Comparison of ENCODE assay signal across 20 cellular contexts in genomic region chr4:2049811-2050210, GRCh38. TPM values are rescaled to one million over a fixed set of nuclear protein-coding genes. Genes with fewer than 3 reads are reported as not detected.
DNase-seq lines count a peak whose midpoint lies in the region; ATAC-seq, FAIRE-seq and TF ChIP-seq lines count a peak whose summit lies in the region.
"Had no signal": no experiment of that assay in that cellular context is flagged by ENCODE, and none has a peak within 500 bp of the region (broad histone marks: within the 10 kb centered on the region; RNA-seq: fewer than 3 reads in every experiment).

No MANE protein-coding gene starts in this region.

- POLR2A ChIA-PET in HepG2 (lab: Yijun Ruan, JAX): no interaction called here

- no TSS peak for BruUV-seq in HepG2 (replicated peaks; lab: Mats Ljungman, UMichigan)

- no peak overlapping the region for H3K9ac ChIP-seq in HepG2 (ENCODE audit: insufficient read depth, low read depth, low read length)

- H3K27ac Mint-ChIP-seq in type B pancreatic cell: no peak overlapping the region
- H3K27ac Mint-ChIP-seq: CD4-positive, alpha-beta T cell; GM23338 had no signal

- CTCF ChIA-PET in HepG2 (lab: Yijun Ruan, JAX; ENCODE audit: low intra/inter-chr PET ratio, low total read pairs): no interaction called here

- intact Hi-C loops in right lobe of liver (cut with DNase I) (no loop called here), HepG2 (cut with micrococcal nuclease; ENCODE audit: unreplicated experiment) (no loop called here)

- H3K4me1 ChIP-seq in right lobe of liver (no peaks in the 10 kb centered on the region), HepG2 (ENCODE audit: insufficient read depth, low read length) (no peaks in the 10 kb centered on the region)
- H3K4me1 ChIP-seq: A549, Caco-2 had no signal

- in situ Hi-C loops in HepG2 (cut with HindIII; ENCODE audit: extremely low pct_ligation_motif_present, low pct_unique_long_range_greater_than_20kb): no loop called here

- H3K36me3 Mint-ChIP-seq in type B pancreatic cell: no peaks in the 10 kb centered on the region

- no peaks in the 10 kb centered on the region for H3K4me1 Mint-ChIP-seq in type B pancreatic cell (ENCODE audit: unreplicated experiment)

- no peak for TF ChIP-seq EP300 in HepG2 (IDR thresholded peaks at IDR 0.05; ENCODE audit: low read depth in 2 of 2, low read length in 2 of 2)
- no peak for TF ChIP-seq EP300 in HepG2 (CRISPR knock-in tag; IDR thresholded peaks at IDR 0.05; ENCODE audit: borderline replicate concordance)

- WGBS in right lobe of liver (ENCODE audit: insufficient coverage, low coverage, low lambda C conversion rate, missing lambda C conversion rate): 90% methylated on average over 7 of the region's 7 CpGs
- 50% methylated on average over 7 of the region's 7 CpGs for WGBS in HepG2 (ENCODE audit: low lambda C conversion rate)

- H3K4me3 ChIP-seq in right lobe of liver: no peak overlapping the region
- no peak overlapping the region for H3K4me3 ChIP-seq in HepG2 (replicated peaks in 1 of 3; ENCODE audit: insufficient read depth in 1 of 3, low read depth in 2 of 3, low read length in 3 of 3)
- H3K4me3 ChIP-seq: A549, GM23338 had no signal

- H3K27ac ChIP-seq in right lobe of liver (no peak overlapping the region), HepG2 (ENCODE audit: extremely low read length, insufficient read depth, low read length) (no peak overlapping the region)
- H3K27ac ChIP-seq: 22Rv1, A549, C4-2B had no signal

- DNase-seq in activated T-cell treated with anti-CD3 and anti-CD28 coated beads, Interleukin-2, amount 50 U/mL, for 1 hour: peak; percentile 4
- DNase-seq in activated T-cell treated with anti-CD3 and anti-CD28 coated beads, Interleukin-2, amount 50 U/mL, for 48 hours: no peak
- DNase-seq in right lobe of liver (peak in 2 of 3 donors; percentile 23 to 24), HepG2 (ENCODE audit: low spot score) (no peak), type B pancreatic cell (ENCODE audit: extremely low spot score, unreplicated experiment) (peak; percentile 50), NCI-H446 treated with DMSO at 0.1 percent for 48 hours (lab: John Stamatoyannopoulos, UW) (no peak)
- DNase-seq: AML-193, Caco-2, HCEC 1CT had no signal

- H3K4me3 Mint-ChIP-seq in type B pancreatic cell: no peak overlapping the region
- H3K4me3 Mint-ChIP-seq: CD4-positive, alpha-beta T cell; GM23338 had no signal

- FAIRE-seq in HepG2 (lab: Jason Lieb, UNC): no peak
- FAIRE-seq: A549, D721Med, G401.6, GM12892, H54 had no signal

- no peaks in the 10 kb centered on the region for H3K27me3 ChIP-seq in right lobe of liver
- peaks cover 1 to 20% of the 10 kb centered on the region in 2 experiments; a peak in 3 of 5 replicates for H3K27me3 ChIP-seq in HepG2 (ENCODE audit: control insufficient read depth in 1 of 2, insufficient read depth in 2 of 2, low read length in 2 of 2)

- H3K36me3 ChIP-seq in right lobe of liver: no peaks in the 10 kb centered on the region
- no peaks in the 10 kb centered on the region for H3K36me3 ChIP-seq in HepG2 (replicated peaks in 1 of 2; ENCODE audit: control insufficient read depth in 1 of 2, insufficient read depth in 2 of 2, low read length in 2 of 2)

- no peak overlapping the region for H3K4me2 ChIP-seq in HepG2 (ENCODE audit: low read depth, low read length)
- H3K4me2 ChIP-seq: A549, GM23338 had no signal

- TF ChIP-seq POLR2A in right lobe of liver (IDR thresholded peaks at IDR 0.05): no peak
- TF ChIP-seq POLR2A in HepG2 (IDR thresholded peaks at IDR 0.05; ENCODE audit: insufficient read depth in 1 of 2, low read depth in 2 of 2, low read length in 2 of 2): no peak

- ATAC-seq in right lobe of liver (no peak), HepG2 (no peak), GM18502 (IDR thresholded peaks at IDR 0.05; ENCODE audit: poor library complexity, unreplicated experiment) (no peak)
- ATAC-seq: A549, GM23338 had no signal

- H3K79me2 ChIP-seq in HepG2 (ENCODE audit: insufficient read depth, low read length): no peaks in the 10 kb centered on the region

- H3K9me3 Mint-ChIP-seq in type B pancreatic cell: no peaks in the 10 kb centered on the region
- H3K9me3 Mint-ChIP-seq: CD4-positive, alpha-beta T cell; GM23338 had no signal

- H4K20me1 ChIP-seq in HepG2 (ENCODE audit: insufficient read depth, low read length): no peaks in the 10 kb centered on the region

- H3K9me3 ChIP-seq in right lobe of liver (no peaks in the 10 kb centered on the region), HepG2 (ENCODE audit: low read length) (no peaks in the 10 kb centered on the region)
- H3K9me3 ChIP-seq: Caco-2 had no signal

- no peak for TF ChIP-seq RAD21 in HepG2 (CRISPR knock-in tag; IDR thresholded peaks at IDR 0.05)

- no peak for TF ChIP-seq CTCF in right lobe of liver (IDR thresholded peaks at IDR 0.05)
- TF ChIP-seq CTCF in HepG2 (CRISPR knock-in tag; IDR thresholded peaks at IDR 0.05): no peak
- no peak for TF ChIP-seq CTCF in type B pancreatic cell (conservative IDR thresholded peaks at IDR 0.05)

- peaks cover 21% of the 10 kb centered on the region for H3K27me3 Mint-ChIP-seq in type B pancreatic cell

- H2AFZ ChIP-seq in HepG2 (ENCODE audit: low read length): no peak overlapping the region
- H2AFZ ChIP-seq: GM23338 had no signal

TF ChIP-seq in HepG2, 621 proteins besides CTCF, POLR2A, EP300 and RAD21 (continues in another document):
- TF ChIP-seq FOXA3 (CRISPR knock-in tag; IDR thresholded peaks at IDR 0.05) (no peak), ZSCAN30 (CRISPR knock-in tag; IDR thresholded peaks at IDR 0.05) (no peak), ZNF160 (CRISPR knock-in tag; IDR thresholded peaks at IDR 0.05) (no peak), ZNF704 (CRISPR knock-in tag; IDR thresholded peaks at IDR 0.05; ENCODE audit: borderline replicate concordance) (no peak)

RNA-seq across cellular contexts. Expression of gene NAT8L, which starts 9.3 kb away (rescaled TPM):
- total RNA-seq in right lobe of liver: under 1 TPM in 2 of 6 experiments, not detected in 4; 0.02 to 0.05 TPM
- 1.6 and 3.3 TPM in 2 replicates for total RNA-seq in HepG2 (2016; rRNA removed; fragmentation: Illumina TruSeq; extraction: Trizol)
- 0.40 and 0.53 TPM in 2 replicates for total RNA-seq in HepG2 (2016; cell fraction: cytosol; rRNA removed; fragmentation: Illumina TruSeq; extraction: Trizol; ENCODE audit: low read depth)
- total RNA-seq in HepG2 (2016; cell fraction: insoluble cytoplasmic fraction; rRNA removed; fragmentation: Illumina TruSeq; extraction: Trizol): 1.7 and 3.2 TPM in 2 replicates
- total RNA-seq in HepG2 (2016; cell fraction: membrane; rRNA removed; fragmentation: Illumina TruSeq; extraction: Trizol): 1.5 and 1.7 TPM in 2 replicates
- 2.9 and 3.4 TPM in 2 replicates for total RNA-seq in HepG2 (2016; cell fraction: nucleus; rRNA removed; fragmentation: Illumina TruSeq; extraction: Trizol)
- 2.2 and 3.4 TPM in 2 replicates for polyA plus RNA-seq in HepG2 (2011; rRNA removed)
- polyA plus RNA-seq in HepG2 (2011; cell fraction: cytosol; rRNA removed): 4.1 and 4.4 TPM in 2 replicates
- 11.8 TPM in 2 replicates for polyA plus RNA-seq in HepG2 (2011; cell fraction: nucleus; rRNA removed)
- polyA plus RNA-seq in HepG2 (2012): 1.1 and 3.9 TPM in 2 replicates
- 0.63 and 0.64 TPM in 2 replicates for polyA plus RNA-seq in HepG2 (2016; cell fraction: cytosol; fragmentation: Illumina TruSeq; extraction: Trizol; ENCODE audit: low read depth)
- polyA plus RNA-seq in HepG2 (2016; cell fraction: insoluble cytoplasmic fraction; fragmentation: Illumina TruSeq; extraction: Trizol; ENCODE audit: low read depth): 3.1 and 3.9 TPM in 2 replicates
- polyA plus RNA-seq in HepG2 (2016; cell fraction: membrane; fragmentation: Illumina TruSeq; extraction: Trizol; ENCODE audit: low read depth): 1.5 and 1.8 TPM in 2 replicates
- 8.3 and 8.8 TPM in 2 replicates for polyA plus RNA-seq in HepG2 (2016; cell fraction: nucleus; fragmentation: Illumina TruSeq; extraction: Trizol; ENCODE audit: insufficient read depth, low read depth)
- 10.6 and 14.5 TPM in 2 replicates for polyA minus RNA-seq in HepG2 (2011; rRNA and poly(A)+ RNA removed; ENCODE audit: low replicate concordance)
- polyA minus RNA-seq in HepG2 (2011; cell fraction: cytosol; rRNA and poly(A)+ RNA removed): 3.8 and 4.2 TPM in 2 replicates
- 2.4 and 2.9 TPM in 2 replicates for polyA minus RNA-seq in HepG2 (2011; cell fraction: nucleus; rRNA and poly(A)+ RNA removed)
- 9.6 and 14.9 TPM in 2 replicates for total RNA-seq in type B pancreatic cell (ENCODE audit: low replicate concordance)
- total RNA-seq: CD4-positive, alpha-beta T cell; HT-29 had no signal

RNA-seq across cellular contexts. Expression of gene NELFA, which starts 41.0 kb away (rescaled TPM):
- total RNA-seq in right lobe of liver: 10 to 100 TPM in 2 of 6 experiments, 1 to 10 TPM in 4; 6.6 to 14.7 (median 8.7) TPM
- 11.4 and 18.5 TPM in 2 replicates for total RNA-seq in HepG2 (2016; rRNA removed; fragmentation: Illumina TruSeq; extraction: Trizol)
- 11.0 and 11.5 TPM in 2 replicates for total RNA-seq in HepG2 (2016; cell fraction: cytosol; rRNA removed; fragmentation: Illumina TruSeq; extraction: Trizol; ENCODE audit: low read depth)
- 10.3 and 19.4 TPM in 2 replicates for total RNA-seq in HepG2 (2016; cell fraction: insoluble cytoplasmic fraction; rRNA removed; fragmentation: Illumina TruSeq; extraction: Trizol)
- 15.4 and 15.7 TPM in 2 replicates for total RNA-seq in HepG2 (2016; cell fraction: membrane; rRNA removed; fragmentation: Illumina TruSeq; extraction: Trizol)
- 15.3 and 18.5 TPM in 2 replicates for total RNA-seq in HepG2 (2016; cell fraction: nucleus; rRNA removed; fragmentation: Illumina TruSeq; extraction: Trizol)
- 13.3 and 14.6 TPM in 2 replicates for polyA plus RNA-seq in HepG2 (2011; rRNA removed)
- 6.5 and 13.6 TPM in 2 replicates for polyA plus RNA-seq in HepG2 (2011; cell fraction: cytosol; rRNA removed)
- 45.3 and 58.0 TPM in 2 replicates for polyA plus RNA-seq in HepG2 (2011; cell fraction: nucleus; rRNA removed)
- polyA plus RNA-seq in HepG2 (2012): 16.5 and 18.9 TPM in 2 replicates
- 6.0 and 6.9 TPM in 2 replicates for polyA plus RNA-seq in HepG2 (2016; cell fraction: cytosol; fragmentation: Illumina TruSeq; extraction: Trizol; ENCODE audit: low read depth)
- 18.4 and 25.2 TPM in 2 replicates for polyA plus RNA-seq in HepG2 (2016; cell fraction: insoluble cytoplasmic fraction; fragmentation: Illumina TruSeq; extraction: Trizol; ENCODE audit: low read depth)
- 9.2 and 10.2 TPM in 2 replicates for polyA plus RNA-seq in HepG2 (2016; cell fraction: membrane; fragmentation: Illumina TruSeq; extraction: Trizol; ENCODE audit: low read depth)
- polyA plus RNA-seq in HepG2 (2016; cell fraction: nucleus; fragmentation: Illumina TruSeq; extraction: Trizol; ENCODE audit: insufficient read depth, low read depth): 43.4 and 47.9 TPM in 2 replicates
- polyA minus RNA-seq in HepG2 (2011; rRNA and poly(A)+ RNA removed; ENCODE audit: low replicate concordance): 8.8 and 40.6 TPM in 2 replicates
- polyA minus RNA-seq in HepG2 (2011; cell fraction: cytosol; rRNA and poly(A)+ RNA removed): 11.3 and 19.9 TPM in 2 replicates
- polyA minus RNA-seq in HepG2 (2011; cell fraction: nucleus; rRNA and poly(A)+ RNA removed): 29.0 and 37.0 TPM in 2 replicates
- 42.2 and 44.8 TPM in 2 replicates for total RNA-seq in type B pancreatic cell (ENCODE audit: low replicate concordance)

Comparison
In these comparisons a context has a peak if more than half of its experiments do, and no peak if none do; other contexts are left out.
1. DNase-seq: peak in activated T-cell treated with anti-CD3 and anti-CD28 coated beads, Interleukin-2, amount 50 U/mL, for 1 hour (single experiment), right lobe of liver (2 of 3) and type B pancreatic cell (single experiment); none in activated T-cell treated with anti-CD3 and anti-CD28 coated beads, Interleukin-2, amount 50 U/mL, for 48 hours (0 of 2), HepG2 (single experiment) and NCI-H446 treated with DMSO at 0.1 percent for 48 hours (single experiment).